ENCODE assay signal across 8 cellular contexts in genomic region chr12:132489602-132490239, GRCh38. TPM values are rescaled to one million over a fixed set of nuclear protein-coding genes. Genes with fewer than 3 reads are reported as not detected.
DNase-seq lines count a peak whose midpoint lies in the region; ATAC-seq and TF ChIP-seq lines count a peak whose summit lies in the region.

FBRSL1 (plus strand) TSS chr12:132490151.

- peaks cover 17% of the 10 kb centered on the region for H3K27me3 Mint-ChIP-seq in MCF 10A (ENCODE audit: insufficient read depth, unreplicated experiment)

- peak; percentile 82 to 93 for DNase-seq in NCI-H2081 (lab: John Stamatoyannopoulos, UW)
- DNase-seq in NCI-H2081 treated with DMSO at 0.1 percent for 48 hours (lab: John Stamatoyannopoulos, UW), result no peak
- peak; percentile 89 for DNase-seq in NCI-H2171 treated with DMSO at 0.1 percent for 48 hours (lab: John Stamatoyannopoulos, UW)
- DNase-seq in MCF 10A (ENCODE audit: unreplicated experiment), result peak; percentile 81

- H3K4me1 ChIP-seq in iPS-20b (ENCODE audit: insufficient read depth, low read length) (peaks cover 7% of the 10 kb centered on the region), skeletal muscle satellite cell (ENCODE audit: control insufficient read depth, insufficient read depth, low read length) (peaks cover 21% of the 10 kb centered on the region)

- peak within 1 kb of the TSS; percentile 71 for H3K4me3 Mint-ChIP-seq in MCF 10A (ENCODE audit: unreplicated experiment)

- H3K36me3 ChIP-seq in iPS-20b (ENCODE audit: insufficient read depth, low read depth, low read length) (no peaks in the 10 kb centered on the region; the same call in 1 of the 2 replicates), skeletal muscle satellite cell (ENCODE audit: insufficient read depth, low read length) (no peaks in the 10 kb centered on the region)

- H3K36me3 Mint-ChIP-seq in MCF 10A (ENCODE audit: insufficient read depth, unreplicated experiment), result no peaks in the 10 kb centered on the region

- H3K27ac Mint-ChIP-seq in MCF 10A (ENCODE audit: low read depth, unreplicated experiment), result peak within 1 kb of the TSS; percentile 73

- H3K9me3 ChIP-seq in iPS-20b (ENCODE audit: insufficient read depth, low read depth, low read length) (no peaks in the 10 kb centered on the region), skeletal muscle satellite cell (replicated peaks; ENCODE audit: low read length) (no peaks in the 10 kb centered on the region)

- H3K27me3 ChIP-seq in iPS-20b (ENCODE audit: insufficient read depth, low read length), result peaks cover 64% of the 10 kb centered on the region
- H3K27me3 ChIP-seq in skeletal muscle satellite cell (ENCODE audit: control insufficient read depth, insufficient read depth, low read length), result peaks cover 18% of the 10 kb centered on the region

- H3K9me3 Mint-ChIP-seq in MCF 10A (ENCODE audit: unreplicated experiment), result no peaks in the 10 kb centered on the region

- peak within 1 kb of the TSS; percentile 48; the same call in 1 of the 2 replicates for H3K9ac ChIP-seq in iPS-20b (ENCODE audit: low read depth, low read length)
- H3K9ac ChIP-seq in skeletal muscle satellite cell (ENCODE audit: low read depth, low read length), result peak within 1 kb of the TSS; percentile 79

- ATAC-seq in HG03095 (IDR thresholded peaks at IDR 0.05; ENCODE audit: unreplicated experiment), result peak; percentile 53

- intact Hi-C loops in MCF 10A (cut with micrococcal nuclease), result loop anchor here (2.0 kb wide), 1 partner anchor 35 kb away; no protein-coding TSS in a partner anchor

- no peak for TF ChIP-seq CTCF in VCaP (conservative IDR thresholded peaks at IDR 0.05)
- TF ChIP-seq CTCF in MCF 10A (IDR thresholded peaks at IDR 0.05; ENCODE audit: unreplicated experiment), result no peak

- BruUV-seq in MCF 10A (replicated peaks; lab: Mats Ljungman, UMichigan), result no TSS peak

- H3K4me3 ChIP-seq in iPS-20b (ENCODE audit: low read length) (peak within 1 kb of the TSS; percentile 69), skeletal muscle satellite cell (ENCODE audit: low read length) (peak within 1 kb of the TSS; percentile 68)

- CTCF ChIA-PET in MCF 10A (lab: Yijun Ruan, JAX), result no interaction called here

- POLR2A ChIA-PET in MCF 10A (lab: Yijun Ruan, JAX), result no interaction called here

- H3K4me2 ChIP-seq in skeletal muscle satellite cell (ENCODE audit: low read length), result peak within 1 kb of the TSS; percentile 96

- peaks cover 8% of the 10 kb centered on the region for H3K4me1 Mint-ChIP-seq in MCF 10A (ENCODE audit: insufficient read depth, unreplicated experiment)

- H3K27ac ChIP-seq in VCaP, result peak within 1 kb of the TSS; percentile 98
- H3K27ac ChIP-seq in iPS-20b (ENCODE audit: low read length), result no peak within 1 kb of the TSS

RNA-seq across cellular contexts. Expression of gene FBRSL1, which starts in this region (rescaled TPM):
- total RNA-seq in MCF 10A (2022), result 47.4 and 48.8 TPM in 2 replicates
- total RNA-seq in skeletal muscle satellite cell (2012; rRNA removed), result 5.2 and 8.6 TPM in 2 replicates
